Comparison of ENCODE assay signal across 2 cellular contexts in genomic region chr1:85777021-85777420, GRCh38.
A peak's percentile ranks its signal among the peaks of the same experiment; 100 is the strongest.
DNase-seq lines count a peak whose midpoint lies in the region; ATAC-seq, FAIRE-seq and TF ChIP-seq lines count a peak whose summit lies in the region.
"Not testable (repeated sequence)": the region's sequence is repeated elsewhere in the genome, so short reads cannot be mapped to it uniquely, and the experiment has no call there.

No MANE protein-coding gene starts in this region.

- not testable (repeated sequence) for H3K79me2 ChIP-seq in K562 (ENCODE audit: control insufficient read depth, insufficient read depth, low read length); trophoblast cell (ENCODE audit: control insufficient read depth, insufficient read depth, low read length, poor library complexity)

- ATAC-seq in K562, result not testable (repeated sequence)

- not testable (repeated sequence) for TF ChIP-seq POLR2A in K562 (conservative IDR thresholded peaks at IDR 0.05)

- H2AK5ac ChIP-seq in trophoblast cell (ENCODE audit: low read length), result not testable (repeated sequence)

- not testable (repeated sequence) for BruUV-seq in K562 (replicated peaks; lab: Mats Ljungman, UMichigan)

- WGBS in K562 (ENCODE audit: insufficient coverage, low coverage, missing lambda C conversion rate), result 2% methylated on average over 6 of the region's 6 CpGs
- no CpG with 5 or more reads among the region's 6 CpGs for WGBS in trophoblast cell (ENCODE audit: extremely low coverage, insufficient coverage, insufficient read length)

- H4K12ac ChIP-seq in trophoblast cell (ENCODE audit: low read depth, low read length), result not testable (repeated sequence)

- intact Hi-C loops in K562 (cut with micrococcal nuclease), result not testable (repeated sequence)

- H2BK120ac ChIP-seq in trophoblast cell (ENCODE audit: insufficient read depth, low read length, poor library complexity), result not testable (repeated sequence)

- not testable (repeated sequence) for H4K8ac ChIP-seq in trophoblast cell (ENCODE audit: low read depth, low read length)

- not testable (repeated sequence) for H3K4ac ChIP-seq in trophoblast cell (ENCODE audit: low read depth, low read length)

- not testable (repeated sequence) for FAIRE-seq in K562 (lab: Jason Lieb, UNC)

- in situ Hi-C loops in K562 (cut with MboI), result not testable (repeated sequence)

- H3K4me3 ChIP-seq in K562; trophoblast cell (ENCODE audit: low read depth, low read length): not testable (repeated sequence)

- not testable (repeated sequence) for TF ChIP-seq CTCF in K562 (IDR thresholded peaks at IDR 0.05 in 2 of 3, conservative IDR thresholded peaks at IDR 0.05 in 1 of 3; ENCODE audit: insufficient read depth in 2 of 3, low read depth in 1 of 3, low read length in 3 of 3)

- H3K36me3 ChIP-seq in K562 (ENCODE audit: control insufficient read depth, insufficient read depth, low read length); trophoblast cell (ENCODE audit: control insufficient read depth in 1 of 2, insufficient read depth in 2 of 2, low read length in 2 of 2): not testable (repeated sequence)

- H3K9me3 ChIP-seq in K562 (replicated peaks; ENCODE audit: control insufficient read depth, insufficient read depth, low read depth, low read length); trophoblast cell (ENCODE audit: insufficient read depth, low read depth, low read length): not testable (repeated sequence)

- CTCF ChIA-PET in K562 (lab: Yijun Ruan, JAX; ENCODE audit: low intra/inter-chr PET ratio), result not testable (repeated sequence)

- not testable (repeated sequence) for H4K91ac ChIP-seq in trophoblast cell (ENCODE audit: low read depth, low read length)

- H4K20me1 ChIP-seq in K562 (replicated peaks; ENCODE audit: control insufficient read depth, insufficient read depth, low read length), result not testable (repeated sequence)

- H3K14ac ChIP-seq in trophoblast cell (ENCODE audit: low read length), result not testable (repeated sequence)

- not testable (repeated sequence) for H3K9me1 ChIP-seq in K562 (ENCODE audit: control insufficient read depth, insufficient read depth, low read length)

- H2BK5ac ChIP-seq in trophoblast cell (ENCODE audit: low read depth, low read length, poor library complexity), result not testable (repeated sequence)

- not testable (repeated sequence) for H3K79me1 ChIP-seq in trophoblast cell (ENCODE audit: low read length)

- not testable (repeated sequence) for DNase-seq in K562 (ENCODE audit: extremely low read depth in 1 of 4, low spot score in 3 of 4)
- peak; percentile 27 to 45 for DNase-seq in trophoblast cell

- not testable (repeated sequence) for TF ChIP-seq EP300 in K562 (IDR thresholded peaks at IDR 0.05; ENCODE audit: low read length)

- not testable (repeated sequence) for H3K9ac ChIP-seq in K562 (ENCODE audit: insufficient read depth in 1 of 2, low read depth in 2 of 2, low read length in 2 of 2); trophoblast cell (ENCODE audit: low read length)

- not testable (repeated sequence) for H3K18ac ChIP-seq in trophoblast cell (ENCODE audit: low read length)

- H3K4me2 ChIP-seq in K562 (ENCODE audit: insufficient read depth, low read length); trophoblast cell (ENCODE audit: low read length): not testable (repeated sequence)

- not testable (repeated sequence) for H3K23ac ChIP-seq in trophoblast cell (ENCODE audit: low read length)

- H2BK12ac ChIP-seq in trophoblast cell (ENCODE audit: low read length), result not testable (repeated sequence)

- TF ChIP-seq RAD21 in K562 (CRISPR knock-in tag; conservative IDR thresholded peaks at IDR 0.05 in 1 of 2, IDR thresholded peaks at IDR 0.05 in 1 of 2), result not testable (repeated sequence)

- POLR2A ChIA-PET in K562 (lab: Yijun Ruan, JAX), result not testable (repeated sequence)

- not testable (repeated sequence) for H2AFZ ChIP-seq in K562 (ENCODE audit: low read depth, low read length); trophoblast cell (ENCODE audit: insufficient read depth, low read length, poor library complexity)

- not testable (repeated sequence) for H3K4me1 ChIP-seq in K562 (replicated peaks in 1 of 2; ENCODE audit: control insufficient read depth in 2 of 2, insufficient read depth in 2 of 2, low read length in 2 of 2); trophoblast cell (ENCODE audit: control insufficient read depth in 1 of 2, insufficient read depth in 2 of 2, low read length in 2 of 2)

- not testable (repeated sequence) for H3K27me3 ChIP-seq in K562 (ENCODE audit: control insufficient read depth in 2 of 2, insufficient read depth in 2 of 2, low read length in 2 of 2); trophoblast cell (ENCODE audit: insufficient read depth, low read length)

- H3K27ac ChIP-seq in K562 (ENCODE audit: extremely low read depth, low read depth, low read length); trophoblast cell (ENCODE audit: low read depth, low read length): not testable (repeated sequence)

TF ChIP-seq in K562, 482 proteins besides CTCF, POLR2A, EP300 and RAD21:
- TF ChIP-seq KDM1A (IDR thresholded peaks at IDR 0.05), result peak; percentile 64 to 72
TF ChIP-seq in K562: peak in this region for 1; not testable (repeated sequence) for 481.
